ENCODE assay signal across 8 cellular contexts in the genomic region with DNA sequence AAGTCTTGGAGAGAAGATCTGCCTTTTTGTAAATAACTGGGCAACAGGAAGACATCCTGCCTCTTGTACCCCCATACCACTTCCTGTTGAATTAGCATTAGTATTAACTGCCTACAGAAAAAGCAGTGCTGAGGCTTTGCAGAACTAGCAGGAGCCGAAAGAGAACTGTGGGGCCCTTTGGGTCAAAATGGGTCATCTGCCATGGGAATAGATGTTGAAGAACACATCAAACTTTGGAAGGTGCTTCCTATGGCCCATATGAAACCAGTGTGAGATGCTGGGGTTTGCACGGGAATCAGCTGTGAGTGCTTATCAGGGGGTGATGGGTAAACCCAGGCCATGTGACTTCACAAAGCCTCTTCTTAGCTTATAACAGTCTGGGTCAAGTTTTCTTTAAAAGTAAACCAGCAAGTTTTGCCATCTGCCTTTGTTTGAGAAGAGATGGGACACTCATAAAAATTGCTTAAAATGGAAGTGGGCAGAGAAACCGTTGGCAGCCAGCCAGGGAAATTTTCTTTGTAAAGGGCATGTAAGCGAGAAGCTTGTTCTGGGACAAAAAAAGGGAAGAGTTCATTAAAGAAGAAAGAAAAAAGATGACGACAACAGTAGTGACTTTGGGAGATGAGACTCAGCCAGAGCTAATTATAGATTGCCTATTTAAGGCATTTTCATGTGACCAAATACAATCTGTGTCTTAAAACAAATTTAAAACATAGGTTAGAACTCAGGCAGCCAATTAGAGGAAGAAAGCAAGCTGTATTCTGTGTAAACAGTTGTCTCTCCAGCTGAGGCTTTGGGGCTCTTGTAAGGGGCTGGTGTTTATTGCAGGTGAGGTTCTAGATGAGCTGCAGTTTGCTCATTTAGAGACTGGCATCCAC. TPM values are rescaled to one million over a fixed set of nuclear protein-coding genes. Genes with fewer than 3 reads are reported as not detected.
DNase-seq lines count a peak whose midpoint lies in the region; ATAC-seq and TF ChIP-seq lines count a peak whose summit lies in the region.

No MANE protein-coding gene starts in this region.

- peak overlapping the region; percentile 49; the same call in 1 of the 2 replicates for H3K27ac ChIP-seq in RWPE1

- H3K4me1 Mint-ChIP-seq in HFFc6 (ENCODE audit: low read depth) (peaks cover 43% of the 10 kb centered on the region), progenitor cell of endocrine pancreas (ENCODE audit: low read depth) (peaks cover 27% of the 10 kb centered on the region)

- POLR2A ChIA-PET in RWPE1 (lab: Yijun Ruan, JAX; ENCODE audit: low non-redundant PET): interaction anchor here (0.6 kb wide), 1 partner anchor 54 kb away, joined by 6 read pairs; no protein-coding TSS in a partner anchor

- no peaks in the 10 kb centered on the region for H3K9me3 Mint-ChIP-seq in HFFc6
- no peaks in the 10 kb centered on the region for H3K9me3 Mint-ChIP-seq in progenitor cell of endocrine pancreas (ENCODE audit: low read depth)

- no peak for ATAC-seq in Right ventricle myocardium superior (ENCODE audit: poor library complexity)
- ATAC-seq in HG03139 (IDR thresholded peaks at IDR 0.05; ENCODE audit: unreplicated experiment): no peak

- H3K4me3 Mint-ChIP-seq in HFFc6 (peak overlapping the region; percentile 82), progenitor cell of endocrine pancreas (ENCODE audit: low read depth) (no peak overlapping the region)

- TF ChIP-seq CTCF in AG09319 (IDR thresholded peaks at IDR 0.05; ENCODE audit: low read depth, low read length) (no peak), HFFc6 (IDR thresholded peaks at IDR 0.05) (no peak), RWPE1 (conservative IDR thresholded peaks at IDR 0.05; ENCODE audit: low read depth) (no peak), progenitor cell of endocrine pancreas (IDR thresholded peaks at IDR 0.05; ENCODE audit: unreplicated experiment) (no peak)

- intact Hi-C loops in Right ventricle myocardium superior (cut with DNase I): no loop called here

- H3K27me3 Mint-ChIP-seq in HFFc6 (ENCODE audit: insufficient read depth) (peaks cover 3% of the 10 kb centered on the region; the same call in 1 of the 2 replicates), progenitor cell of endocrine pancreas (peaks cover 2% of the 10 kb centered on the region)

- H3K27ac Mint-ChIP-seq in HFFc6 (peak overlapping the region; percentile 96), progenitor cell of endocrine pancreas (peak overlapping the region; percentile 21)

- H3K36me3 Mint-ChIP-seq in HFFc6 (ENCODE audit: low read depth) (no peaks in the 10 kb centered on the region), progenitor cell of endocrine pancreas (ENCODE audit: insufficient read depth) (no peaks in the 10 kb centered on the region)

- CTCF ChIA-PET in RWPE1 (lab: Yijun Ruan, JAX): interaction anchor here (0.9 to 2.0 kb wide), 2 partner anchors 11 to 45 kb away, joined by 3 to 12 read pairs; no protein-coding TSS in a partner anchor

- DNase-seq in AG09319 (ENCODE audit: extremely low read depth, low read depth): peak; percentile 54
- DNase-seq in HFFc6: peak; percentile 65
- no peak for DNase-seq in RWPE1 (ENCODE audit: low spot score)
- peak; percentile 13 for DNase-seq in activated naive CD8-positive, alpha-beta T cell treated with anti-CD3 and anti-CD28 coated beads, Interleukin-2, amount 50 U/mL, for 16 hours (ENCODE audit: low read depth, low spot score)
- DNase-seq in Right ventricle myocardium superior: peak; percentile 80
- no peak for DNase-seq in progenitor cell of endocrine pancreas (ENCODE audit: low spot score, unreplicated experiment)
- no peak for DNase-seq in 8988T

RNA-seq across cellular contexts. Expression of gene SLC25A25, which starts 4.4 kb away (rescaled TPM):
- 10 to 100 TPM; 16.5 to 20.7 (median 18.4) TPM for total RNA-seq in HFFc6 (2021; fragmentation: NEBNext Ultra II Directional; extraction: Animal tissue kit (Norgen Biotek cat#: 25700))
- total RNA-seq in Right ventricle myocardium superior (5.0 TPM), progenitor cell of endocrine pancreas (9.7 and 10.0 TPM in 2 replicates)

RNA-seq across cellular contexts. Expression of gene NAIF1, which starts 5.3 kb away (rescaled TPM):
- total RNA-seq in HFFc6 (2021; fragmentation: NEBNext Ultra II Directional; extraction: Animal tissue kit (Norgen Biotek cat#: 25700)): 10 to 100 TPM in 3 of 6 experiments, 1 to 10 TPM in 3; 8.7 to 11.5 (median 9.8) TPM
- total RNA-seq in Right ventricle myocardium superior (4.5 TPM), progenitor cell of endocrine pancreas (9.6 and 10.8 TPM in 2 replicates)

RNA-seq across cellular contexts. Expression of gene PTGES2, which starts 55.1 kb away (rescaled TPM):
- 10 to 100 TPM; 68.5 to 82.8 (median 70.6) TPM for total RNA-seq in HFFc6 (2021; fragmentation: NEBNext Ultra II Directional; extraction: Animal tissue kit (Norgen Biotek cat#: 25700))
- total RNA-seq in Right ventricle myocardium superior (155 TPM), progenitor cell of endocrine pancreas (60.4 and 61.5 TPM in 2 replicates)

Comparison
In these comparisons a context has a peak if more than half of its experiments do, and no peak if none do; other contexts are left out.
1. DNase-seq: peak in AG09319 (single experiment), HFFc6 (single experiment), activated naive CD8-positive, alpha-beta T cell treated with anti-CD3 and anti-CD28 coated beads, Interleukin-2, amount 50 U/mL, for 16 hours (single experiment) and Right ventricle myocardium superior (single experiment); none in RWPE1 (single experiment), progenitor cell of endocrine pancreas (single experiment) and 8988T (single experiment).